ENCODE assay signal across 9 cellular contexts in genomic region chr9:16058131-16058549, GRCh38.
DNase-seq lines count a peak whose midpoint lies in the region; TF ChIP-seq lines count a peak whose summit lies in the region.
"Had no signal": no experiment of that assay in that cellular context is flagged by ENCODE, and none has a peak within 500 bp of the region (broad histone marks: within the 10 kb centered on the region; RNA-seq: fewer than 3 reads in every experiment).

No MANE protein-coding gene starts in this region.

- H3K27me3 Mint-ChIP-seq in activated T-cell treated with anti-CD3 and anti-CD28 coated beads, Interleukin-2, amount 50 U/mL, for 24 hours: no peaks in the 10 kb centered on the region
- no peaks in the 10 kb centered on the region for H3K27me3 Mint-ChIP-seq in endodermal cell (ENCODE audit: insufficient read depth)
- H3K27me3 Mint-ChIP-seq in stimulated activated naive CD8-positive, alpha-beta T cell treated with anti-CD3 and anti-CD28 coated beads, Interleukin-15, Interleukin-2, amounts not matched to agents 100 ng/mL and 50 ng/mL, for 24 hours: no peaks in the 10 kb centered on the region

- DNase-seq in activated T-cell treated with anti-CD3 and anti-CD28 coated beads, Interleukin-2, amount 50 U/mL, for 24 hours: no peak
- no peak for DNase-seq in activated T-cell treated with anti-CD3 and anti-CD28 coated beads, Interleukin-2, amount 50 U/mL, for 1 hour
- DNase-seq in LHCN-M2 (ENCODE audit: low read depth) (peak; percentile 94), endodermal cell (peak; percentile 44), occipital lobe (lab: John Stamatoyannopoulos, UW) (no peak), NCI-H524 treated with DMSO at 0.1 percent for 48 hours (lab: John Stamatoyannopoulos, UW) (no peak), testis (no peak)

- TF ChIP-seq CTCF in endodermal cell (conservative IDR thresholded peaks at IDR 0.05): no peak
- TF ChIP-seq CTCF in testis (IDR thresholded peaks at IDR 0.05): no peak

- no peaks in the 10 kb centered on the region for H3K27me3 ChIP-seq in endodermal cell (ENCODE audit: control insufficient read depth, insufficient read depth, low read length, poor library complexity, severe bottlenecking)
- H3K27me3 ChIP-seq in testis: no peaks in the 10 kb centered on the region

- no peaks in the 10 kb centered on the region for H3K36me3 ChIP-seq in endodermal cell (ENCODE audit: control insufficient read depth, insufficient read depth, low read length)
- H3K36me3 ChIP-seq in testis (ENCODE audit: low read depth, missing control alignments): no peaks in the 10 kb centered on the region

- WGBS in endodermal cell (ENCODE audit: insufficient coverage in 1 of 2, insufficient read length in 1 of 2), 2 experiments: 80 to 88% methylated on average over 7 of the region's 7 CpGs
- 59 to 63% methylated on average over 7 of the region's 7 CpGs for WGBS in testis, 2 donors

- peaks cover 2% of the 10 kb centered on the region for H3K9me3 Mint-ChIP-seq in activated T-cell treated with anti-CD3 and anti-CD28 coated beads, Interleukin-2, amount 50 U/mL, for 24 hours
- H3K9me3 Mint-ChIP-seq in endodermal cell: peaks cover 21% of the 10 kb centered on the region
- no peaks in the 10 kb centered on the region for H3K9me3 Mint-ChIP-seq in stimulated activated naive CD8-positive, alpha-beta T cell treated with anti-CD3 and anti-CD28 coated beads, Interleukin-15, Interleukin-2, amounts not matched to agents 100 ng/mL and 50 ng/mL, for 24 hours

- no peaks in the 10 kb centered on the region for H3K9me3 ChIP-seq in endodermal cell (ENCODE audit: control insufficient read depth, low read length)
- no peaks in the 10 kb centered on the region for H3K9me3 ChIP-seq in testis

- no peak overlapping the region for H3K9ac ChIP-seq in endodermal cell (ENCODE audit: extremely low read depth, low read length, poor library complexity, severe bottlenecking)

- peaks cover 32% of the 10 kb centered on the region for H3K4me1 Mint-ChIP-seq in activated T-cell treated with anti-CD3 and anti-CD28 coated beads, Interleukin-2, amount 50 U/mL, for 24 hours (ENCODE audit: low read depth)
- H3K4me1 Mint-ChIP-seq in endodermal cell: peaks cover 13% of the 10 kb centered on the region
- H3K4me1 Mint-ChIP-seq in stimulated activated naive CD8-positive, alpha-beta T cell treated with anti-CD3 and anti-CD28 coated beads, Interleukin-15, Interleukin-2, amounts not matched to agents 100 ng/mL and 50 ng/mL, for 24 hours (ENCODE audit: low read depth): peaks cover 56% of the 10 kb centered on the region
- H3K4me1 Mint-ChIP-seq: stimulated activated effector memory CD8-positive, alpha-beta T cell treated with anti-CD3 and anti-CD28 coated beads, Interleukin-12 subunit alpha, Interleukin-12 subunit beta, amount 100 ng/mL, for 72 hours had no signal

- intact Hi-C loops in testis (cut with DNase I; ENCODE audit: low total_unique reads): no loop called here

- peak overlapping the region; percentile 71 for H3K27ac Mint-ChIP-seq in activated T-cell treated with anti-CD3 and anti-CD28 coated beads, Interleukin-2, amount 50 U/mL, for 24 hours
- peak overlapping the region; percentile 31 for H3K27ac Mint-ChIP-seq in endodermal cell
- peak overlapping the region; percentile 89 for H3K27ac Mint-ChIP-seq in stimulated activated naive CD8-positive, alpha-beta T cell treated with anti-CD3 and anti-CD28 coated beads, Interleukin-15, Interleukin-2, amounts not matched to agents 100 ng/mL and 50 ng/mL, for 24 hours
- H3K27ac Mint-ChIP-seq: stimulated activated effector memory CD8-positive, alpha-beta T cell treated with anti-CD3 and anti-CD28 coated beads, Interleukin-12 subunit alpha, Interleukin-12 subunit beta, amount 100 ng/mL, for 72 hours had no signal

- no peak for TF ChIP-seq POLR2A in testis (IDR thresholded peaks at IDR 0.05)

- H3K4me1 ChIP-seq in endodermal cell (ENCODE audit: control insufficient read depth, insufficient read depth, low read length): no peaks in the 10 kb centered on the region
- no peaks in the 10 kb centered on the region for H3K4me1 ChIP-seq in testis

- no peaks in the 10 kb centered on the region for H3K36me3 Mint-ChIP-seq in activated T-cell treated with anti-CD3 and anti-CD28 coated beads, Interleukin-2, amount 50 U/mL, for 24 hours (ENCODE audit: low read depth)
- no peaks in the 10 kb centered on the region for H3K36me3 Mint-ChIP-seq in endodermal cell (ENCODE audit: low read depth)
- H3K36me3 Mint-ChIP-seq in stimulated activated naive CD8-positive, alpha-beta T cell treated with anti-CD3 and anti-CD28 coated beads, Interleukin-15, Interleukin-2, amounts not matched to agents 100 ng/mL and 50 ng/mL, for 24 hours (ENCODE audit: low read depth): peaks cover 5% of the 10 kb centered on the region
- H3K36me3 Mint-ChIP-seq: stimulated activated effector memory CD8-positive, alpha-beta T cell treated with anti-CD3 and anti-CD28 coated beads, Interleukin-12 subunit alpha, Interleukin-12 subunit beta, amount 100 ng/mL, for 72 hours had no signal

- peak overlapping the region; percentile 10 for H3K4me3 Mint-ChIP-seq in activated T-cell treated with anti-CD3 and anti-CD28 coated beads, Interleukin-2, amount 50 U/mL, for 24 hours
- H3K4me3 Mint-ChIP-seq in endodermal cell: no peak overlapping the region
- H3K4me3 Mint-ChIP-seq in stimulated activated naive CD8-positive, alpha-beta T cell treated with anti-CD3 and anti-CD28 coated beads, Interleukin-15, Interleukin-2, amounts not matched to agents 100 ng/mL and 50 ng/mL, for 24 hours: peak overlapping the region; percentile 47
- H3K4me3 Mint-ChIP-seq: stimulated activated effector memory CD8-positive, alpha-beta T cell treated with anti-CD3 and anti-CD28 coated beads, Interleukin-12 subunit alpha, Interleukin-12 subunit beta, amount 100 ng/mL, for 72 hours had no signal

- H3K4me3 ChIP-seq in endodermal cell (ENCODE audit: low read length): no peak overlapping the region
- no peak overlapping the region for H3K4me3 ChIP-seq in testis

- no peak overlapping the region for H3K27ac ChIP-seq in endodermal cell (ENCODE audit: low read depth, low read length)
- H3K27ac ChIP-seq in testis: no peak overlapping the region

Comparison
In these comparisons a context has a peak if more than half of its experiments do, and no peak if none do; other contexts are left out.
1. DNase-seq: peak in LHCN-M2 (single experiment) and endodermal cell (single experiment); none in activated T-cell treated with anti-CD3 and anti-CD28 coated beads, Interleukin-2, amount 50 U/mL, for 24 hours (single experiment), activated T-cell treated with anti-CD3 and anti-CD28 coated beads, Interleukin-2, amount 50 U/mL, for 1 hour (single experiment), occipital lobe (single experiment), NCI-H524 treated with DMSO at 0.1 percent for 48 hours (single experiment) and testis (single experiment).
2. H3K27ac Mint-ChIP-seq: peak in every context shown above with its lines; median percentile 89 in stimulated activated naive CD8-positive, alpha-beta T cell treated with anti-CD3 and anti-CD28 coated beads, Interleukin-15, Interleukin-2, amounts not matched to agents 100 ng/mL and 50 ng/mL, for 24 hours; 71 in activated T-cell treated with anti-CD3 and anti-CD28 coated beads, Interleukin-2, amount 50 U/mL, for 24 hours; 31 in endodermal cell.